In genomic region chr1:200660719-200661118, GRCh38 we compare ENCODE assay signal across 13 cellular contexts.
"Had no signal": no experiment of that assay in that cellular context is flagged by ENCODE, and none has a peak within 500 bp of the region (broad histone marks: within the 10 kb centered on the region; RNA-seq: fewer than 3 reads in every experiment).

No MANE protein-coding gene starts in this region.

- H3K27me3 ChIP-seq: adrenal gland, tibial artery had no signal

- ATAC-seq: activated CD8-positive, alpha-beta T cell treated with anti-CD3 and anti-CD28 coated beads, Interleukin-2, amount 10 ng/mL, durations not matched to agents 7 days and 5 days; natural killer cell treated with Interleukin-12 subunit alpha and Interleukin-12 subunit beta and Interleukin-15 and Interleukin-18, amount 100 ng/mL, for 72 hours had no signal

- H3K27ac ChIP-seq: adrenal gland, tibial artery, WERI-Rb-1 had no signal

- H3K9me3 ChIP-seq: adrenal gland, tibial artery had no signal

- H3K4me3 ChIP-seq: adrenal gland, tibial artery had no signal

- DNase-seq: activated CD4-positive, alpha-beta T cell treated with anti-CD3 and anti-CD28 coated beads for 4 hours; activated CD8-positive, alpha-beta memory T cell treated with anti-CD3 and anti-CD28 coated beads, Interleukin-2, amount 50 U/mL, for 48 hours; activated CD8-positive, alpha-beta T cell treated with anti-CD3 and anti-CD28 coated beads, Interleukin-2, amount 10 ng/mL, durations not matched to agents 7 days and 5 days; activated naive CD4-positive, alpha-beta T cell; adrenal gland; dermis blood vessel endothelial cell; erythroblast; foreskin fibroblast; occipital lobe; stimulated activated CD4-positive, alpha-beta T cell treated with anti-CD3 and anti-CD28 coated beads, Interleukin-4, amount 100 ng/mL, for 4 hours; WERI-Rb-1 had no signal
